8 cellular contexts compared by ENCODE assay signal in genomic region chr2:219598308-219599078, GRCh38. TPM values are rescaled to one million over a fixed set of nuclear protein-coding genes. Genes with fewer than 3 reads are reported as not detected.
DNase-seq lines count a peak whose midpoint lies in the region; ATAC-seq lines count a peak whose summit lies in the region.

No MANE protein-coding gene starts in this region.

- peak overlapping the region; percentile 93 for H3K4me3 Mint-ChIP-seq in T-helper 1 cell treated with Interleukin-12 subunit alpha and Interleukin-12 subunit beta and Interleukin-4 antibody, amounts not matched to agents 30 μg/mL and 1 μg/mL, for 36 hours
- H3K4me3 Mint-ChIP-seq in T-cell: peak overlapping the region; percentile 93 to 95 (median 93)
- peak overlapping the region; percentile 89 to 94 for H3K4me3 Mint-ChIP-seq in stimulated activated naive B cell treated with anti-CD40 and anti-IgM and Interleukin-4, amounts not matched to agents 10 μg/mL and 1 μg/mL and 100 μg/mL, for 72 hours

- 28% methylated on average over 9 of the region's 9 CpGs for WGBS in right cardiac atrium

- H3K36me3 Mint-ChIP-seq in T-helper 1 cell treated with Interleukin-12 subunit alpha and Interleukin-12 subunit beta and Interleukin-4 antibody, amounts not matched to agents 30 μg/mL and 1 μg/mL, for 36 hours (ENCODE audit: low read depth): peaks cover 8% of the 10 kb centered on the region
- peaks cover 18% of the 10 kb centered on the region for H3K36me3 Mint-ChIP-seq in T-cell
- H3K36me3 Mint-ChIP-seq in stimulated activated naive B cell treated with anti-CD40 and anti-IgM and Interleukin-4, amounts not matched to agents 10 μg/mL and 1 μg/mL and 100 μg/mL, for 72 hours: peaks cover 16 to 31% of the 10 kb centered on the region in 2 donors

- H3K4me1 Mint-ChIP-seq in T-helper 1 cell treated with Interleukin-12 subunit alpha and Interleukin-12 subunit beta and Interleukin-4 antibody, amounts not matched to agents 30 μg/mL and 1 μg/mL, for 36 hours (ENCODE audit: low read depth): peaks cover 19% of the 10 kb centered on the region
- peaks cover 18 to 24% (median 22%) of the 10 kb centered on the region in 3 donors for H3K4me1 Mint-ChIP-seq in T-cell
- H3K4me1 Mint-ChIP-seq in stimulated activated naive B cell treated with anti-CD40 and anti-IgM and Interleukin-4, amounts not matched to agents 10 μg/mL and 1 μg/mL and 100 μg/mL, for 72 hours: peaks cover 4 to 32% of the 10 kb centered on the region in 2 donors

- DNase-seq in T-helper 1 cell (no peak), T-cell (no peak), right cardiac atrium (peak in 1 of 3 donors; percentile 60), NCI-H526 treated with DMSO at 0.1 percent for 48 hours (lab: John Stamatoyannopoulos, UW) (no peak), GM03348 (ENCODE audit: low spot score) (no peak)
- DNase-seq in stimulated activated naive B cell treated with anti-CD40 and anti-IgM and Interleukin-4, amounts not matched to agents 10 μg/mL and 1 μg/mL and 100 μg/mL, for 72 hours: no peak

- POLR2A ChIA-PET in T-cell (lab: Charles Lee): interaction anchor here in 1 of 2 donors (0.6 kb wide), 1 partner anchor 14 kb away, joined by 4 read pairs; no protein-coding TSS in a partner anchor

- intact Hi-C loops in right cardiac atrium (cut with DNase I): loop anchor here in 1 of 4 donors (5.0 kb wide), 1 partner anchor 44 kb away; no protein-coding TSS in a partner anchor

- no peaks in the 10 kb centered on the region for H3K9me3 Mint-ChIP-seq in T-helper 1 cell treated with Interleukin-12 subunit alpha and Interleukin-12 subunit beta and Interleukin-4 antibody, amounts not matched to agents 30 μg/mL and 1 μg/mL, for 36 hours
- H3K9me3 Mint-ChIP-seq in T-cell: no peaks in the 10 kb centered on the region
- peaks cover 0 to 1% of the 10 kb centered on the region in 2 donors for H3K9me3 Mint-ChIP-seq in stimulated activated naive B cell treated with anti-CD40 and anti-IgM and Interleukin-4, amounts not matched to agents 10 μg/mL and 1 μg/mL and 100 μg/mL, for 72 hours

- H3K27me3 ChIP-seq in right cardiac atrium (ENCODE audit: control insufficient read depth, insufficient read depth): no peaks in the 10 kb centered on the region

- CTCF ChIA-PET in T-cell (lab: Charles Lee): interaction anchor here in 1 of 2 donors (0.7 kb wide), 1 partner anchor 1975 kb away, joined by 4 read pairs; no protein-coding TSS in a partner anchor

- no peak for ATAC-seq in T-cell (replicated peaks in 1 of 4)
- no peak for ATAC-seq in right cardiac atrium
- ATAC-seq in stimulated activated naive B cell treated with anti-CD40 and anti-IgM and Interleukin-4, amounts not matched to agents 10 μg/mL and 1 μg/mL and 100 μg/mL, for 72 hours (replicated peaks): peak; percentile 29 to 43
- no peak for ATAC-seq in GM18520 (IDR thresholded peaks at IDR 0.05; ENCODE audit: unreplicated experiment)

- peak overlapping the region; percentile 69 for H3K4me3 ChIP-seq in right cardiac atrium (ENCODE audit: low read length)

- H3K27ac Mint-ChIP-seq in T-helper 1 cell treated with Interleukin-12 subunit alpha and Interleukin-12 subunit beta and Interleukin-4 antibody, amounts not matched to agents 30 μg/mL and 1 μg/mL, for 36 hours: peak overlapping the region; percentile 94
- peak overlapping the region; percentile 88 to 97 for H3K27ac Mint-ChIP-seq in T-cell
- H3K27ac Mint-ChIP-seq in stimulated activated naive B cell treated with anti-CD40 and anti-IgM and Interleukin-4, amounts not matched to agents 10 μg/mL and 1 μg/mL and 100 μg/mL, for 72 hours: peak overlapping the region; percentile 96

- H3K4me1 ChIP-seq in right cardiac atrium (ENCODE audit: control insufficient read depth, insufficient read depth, low read length): no peaks in the 10 kb centered on the region

- peak overlapping the region; percentile 87 for H3K27ac ChIP-seq in right cardiac atrium (ENCODE audit: low read length)

- H3K9me3 ChIP-seq in right cardiac atrium (ENCODE audit: control insufficient read depth, low read length): no peaks in the 10 kb centered on the region

- H3K27me3 Mint-ChIP-seq in T-helper 1 cell treated with Interleukin-12 subunit alpha and Interleukin-12 subunit beta and Interleukin-4 antibody, amounts not matched to agents 30 μg/mL and 1 μg/mL, for 36 hours (ENCODE audit: low read depth): no peaks in the 10 kb centered on the region
- peaks cover 0 to 5% of the 10 kb centered on the region in 2 donors for H3K27me3 Mint-ChIP-seq in T-cell
- peaks cover 10 to 17% of the 10 kb centered on the region in 2 donors for H3K27me3 Mint-ChIP-seq in stimulated activated naive B cell treated with anti-CD40 and anti-IgM and Interleukin-4, amounts not matched to agents 10 μg/mL and 1 μg/mL and 100 μg/mL, for 72 hours

RNA-seq across cellular contexts. Expression of gene STK11IP, which starts 0.8 kb away (rescaled TPM):
- total RNA-seq in T-cell (10 to 100 TPM; 25.9 to 52.8 (median 49.3) TPM), right cardiac atrium (10 to 100 TPM; 12.1 to 19.0 (median 15.1) TPM)
- polyA plus RNA-seq in right cardiac atrium: 13.4 TPM

RNA-seq across cellular contexts. Expression of gene INHA, which starts 26.4 kb away (rescaled TPM):
- total RNA-seq in T-cell: under 1 TPM in 1 of 5 donors, not detected in 4; 0.16 TPM
- 10 to 100 TPM; 16.7 to 47.6 (median 28.1) TPM for total RNA-seq in right cardiac atrium
- polyA plus RNA-seq in right cardiac atrium: 28.7 TPM

RNA-seq across cellular contexts. Expression of gene OBSL1, which starts 27.2 kb away (rescaled TPM):
- 1 to 10 TPM; 1.2 to 2.4 (median 1.2) TPM for total RNA-seq in T-cell
- total RNA-seq in right cardiac atrium: 100 to 1,000 TPM; 263 to 321 (median 294) TPM
- 179 TPM for polyA plus RNA-seq in right cardiac atrium

RNA-seq across cellular contexts. Expression of gene SLC4A3, which starts 28.9 kb away (rescaled TPM):
- total RNA-seq in T-cell (under 1 TPM; 0.08 to 0.47 (median 0.37) TPM), right cardiac atrium (100 to 1,000 TPM; 322 to 445 (median 392) TPM)
- 288 TPM for polyA plus RNA-seq in right cardiac atrium

RNA-seq across cellular contexts. Expression of gene TMEM198, which starts 54.7 kb away (rescaled TPM):
- under 1 TPM; 0.37 to 0.88 (median 0.69) TPM for total RNA-seq in T-cell
- 1 to 10 TPM; 1.8 to 3.4 (median 3.1) TPM for total RNA-seq in right cardiac atrium
- 3.4 TPM for polyA plus RNA-seq in right cardiac atrium

Comparison
In these comparisons a context has a peak if more than half of its experiments do, and no peak if none do; other contexts are left out.
1. ATAC-seq: peak in stimulated activated naive B cell treated with anti-CD40 and anti-IgM and Interleukin-4, amounts not matched to agents 10 μg/mL and 1 μg/mL and 100 μg/mL, for 72 hours (2 of 2); none in T-cell (0 of 4), right cardiac atrium (0 of 2) and GM18520 (single experiment).
2. RNA of gene INHA, which starts 26.4 kb away (total RNA-seq): 16.7 to 47.6 TPM in right cardiac atrium; 0.16 TPM in T-cell; every median in the first group is over 10 times any median in the second.
3. RNA of gene OBSL1, which starts 27.2 kb away (total RNA-seq): 263 to 321 TPM in right cardiac atrium; 1.2 to 2.4 TPM in T-cell; every median in the first group is over 10 times any median in the second.
4. Peak in every context shown above with its lines, with median percentiles within 50 percentile points of each other: H3K27ac Mint-ChIP-seq and H3K4me3 Mint-ChIP-seq.